In genomic region chr17:2244545-2245525, GRCh38 we compare ENCODE assay signal across 8 cellular contexts. TPM values are rescaled to one million over a fixed set of nuclear protein-coding genes. Genes with fewer than 3 reads are reported as not detected.
DNase-seq lines count a peak whose midpoint lies in the region; ATAC-seq and TF ChIP-seq lines count a peak whose summit lies in the region.

No MANE protein-coding gene starts in this region.

- peaks cover 13% of the 10 kb centered on the region for H3K79me2 ChIP-seq in GM23248 (ENCODE audit: insufficient read depth)

- no peaks in the 10 kb centered on the region for H3K27me3 Mint-ChIP-seq in WTC11 (ENCODE audit: low read depth)
- no peaks in the 10 kb centered on the region for H3K27me3 Mint-ChIP-seq in MCF 10A (ENCODE audit: insufficient read depth, unreplicated experiment)

- H3K9me3 Mint-ChIP-seq in WTC11 = peaks cover 4% of the 10 kb centered on the region; the same call in 1 of the 2 replicates
- no peaks in the 10 kb centered on the region for H3K9me3 Mint-ChIP-seq in MCF 10A (ENCODE audit: unreplicated experiment)

- H3K36me3 Mint-ChIP-seq in WTC11 = peaks cover 17% of the 10 kb centered on the region
- H3K36me3 Mint-ChIP-seq in MCF 10A (ENCODE audit: insufficient read depth, unreplicated experiment) = peaks cover 54% of the 10 kb centered on the region

- DNase-seq in AG20443 (ENCODE audit: low spot score) (peak; percentile 90), GM23248 (peak; percentile 94), NCI-H2196 treated with DMSO at 0.1 percent for 48 hours (lab: John Stamatoyannopoulos, UW; ENCODE audit: unreplicated experiment) (peak; percentile 36), WTC11 (ENCODE audit: low spot score) (peak; percentile 89), MCF 10A (ENCODE audit: unreplicated experiment) (peak; percentile 87), inferior parietal cortex (ENCODE audit: extremely low spot score) (peak; percentile 88)
- DNase-seq in stimulated activated CD4-positive, alpha-beta T cell treated with anti-CD3 and anti-CD28 coated beads, Interleukin-12 subunit alpha, Interleukin-12 subunit beta, amount 100 ng/mL, for 24 hours (ENCODE audit: low read depth in 2 of 2) = peak; percentile 73 to 76

- peaks cover 40% of the 10 kb centered on the region for H3K4me1 ChIP-seq in GM23248 (ENCODE audit: insufficient read depth)

- no peaks in the 10 kb centered on the region for H4K20me1 ChIP-seq in GM23248 (ENCODE audit: insufficient read depth)

- no peaks in the 10 kb centered on the region for H3K36me3 ChIP-seq in GM23248 (ENCODE audit: low read depth)

- H3F3A ChIP-seq in GM23248 (ENCODE audit: insufficient read depth) = peaks cover 53% of the 10 kb centered on the region

- H3K9me2 ChIP-seq in GM23248 (ENCODE audit: insufficient read depth) = no peaks in the 10 kb centered on the region

- no peaks in the 10 kb centered on the region for H3K9me3 ChIP-seq in GM23248 (ENCODE audit: low read depth)

- no peaks in the 10 kb centered on the region for H3K27me3 ChIP-seq in GM23248 (replicated peaks; ENCODE audit: insufficient read depth)

- peak; percentile 94 for TF ChIP-seq CTCF in WTC11 (IDR thresholded peaks at IDR 0.05)
- TF ChIP-seq CTCF in MCF 10A (IDR thresholded peaks at IDR 0.05; ENCODE audit: unreplicated experiment) = peak; percentile 94

- H2AFZ ChIP-seq in GM23248 = no peak overlapping the region

- H3K4me2 ChIP-seq in GM23248 (ENCODE audit: unreplicated experiment) = peak overlapping the region; percentile 68

- no peak overlapping the region for H3K27ac Mint-ChIP-seq in WTC11
- H3K27ac Mint-ChIP-seq in MCF 10A (ENCODE audit: low read depth, unreplicated experiment) = peak overlapping the region; percentile 89

- in situ Hi-C loops in GM23248 (cut with MboI) = loop anchor here (10.0 kb wide), 1 partner anchor 180 kb away; no protein-coding TSS in a partner anchor

- H3K27ac ChIP-seq in GM23248 = peak overlapping the region; percentile 99

- 3 to 7% methylated on average over 7 of the region's 7 CpGs for WGBS in GM23248 (ENCODE audit: low coverage in 1 of 2, low lambda C conversion rate in 2 of 2, missing lambda C conversion rate in 2 of 2), 2 experiments

- H3K4me3 ChIP-seq in GM23248 = peak overlapping the region; percentile 33

- no peak overlapping the region for H3K4me3 Mint-ChIP-seq in WTC11
- no peak overlapping the region for H3K4me3 Mint-ChIP-seq in MCF 10A (ENCODE audit: unreplicated experiment)

- BruUV-seq in MCF 10A (replicated peaks; lab: Mats Ljungman, UMichigan) = no TSS peak

- H3K4me1 Mint-ChIP-seq in WTC11 (no peaks in the 10 kb centered on the region), MCF 10A (ENCODE audit: insufficient read depth, unreplicated experiment) (peaks cover 22% of the 10 kb centered on the region)

- peak overlapping the region; percentile 87 for H3K9ac ChIP-seq in GM23248

- POLR2A ChIA-PET in WTC11 (lab: Charles Lee) = interaction anchor here (0.8 to 1.2 kb wide), 3 partner anchors 49 to 187 kb away, joined by 3 to 5 read pairs (median 4); no protein-coding TSS in a partner anchor
- POLR2A ChIA-PET in MCF 10A (lab: Yijun Ruan, JAX) = interaction anchor here (0.6 to 1.4 kb wide), 13 partner anchors 9 to 198 kb away, joined by 3 to 5 read pairs (median 4); partner anchors contain the start of gene HIC1

- ATAC-seq in WTC11 (peak; percentile 98), GM19351 (IDR thresholded peaks at IDR 0.05; ENCODE audit: unreplicated experiment) (no peak)

- intact Hi-C loops in MCF 10A (cut with micrococcal nuclease) = loop anchor here (1.0 kb wide), 2 partner anchors 191 to 337 kb away; no protein-coding TSS in a partner anchor

- CTCF ChIA-PET in WTC11 (lab: Charles Lee) = interaction anchor here (0.5 to 4.0 kb wide), 80 partner anchors 9 to 528 kb away, joined by 3 to 229 read pairs (median 6); partner anchors contain the start of genes HIC1, OVCA2, SGSM2 and TSR1
- CTCF ChIA-PET in MCF 10A (lab: Yijun Ruan, JAX) = interaction anchor here (0.5 to 4.8 kb wide), 59 partner anchors 8 to 548 kb away, joined by 3 to 61 read pairs (median 5); partner anchors contain the start of genes DPH1 and HIC1

TF ChIP-seq in WTC11, 78 proteins besides CTCF, POLR2A, EP300 and RAD21 (continues in another document):
- no peak for TF ChIP-seq KAT7 (CRISPR knock-in tag; IDR thresholded peaks at IDR 0.05; ENCODE audit: borderline replicate concordance)
- no peak for TF ChIP-seq CBFB (CRISPR knock-in tag; IDR thresholded peaks at IDR 0.05; ENCODE audit: low read depth)
- no peak for TF ChIP-seq JUN (CRISPR knock-in tag; IDR thresholded peaks at IDR 0.05)
- TF ChIP-seq ATF6 (CRISPR knock-in tag; IDR thresholded peaks at IDR 0.05) = no peak
- TF ChIP-seq SP1 (CRISPR knock-in tag; conservative IDR thresholded peaks at IDR 0.05) = no peak
- no peak for TF ChIP-seq IRF2 (CRISPR knock-in tag; IDR thresholded peaks at IDR 0.05; ENCODE audit: borderline replicate concordance, low read depth)
- no peak for TF ChIP-seq NFATC4 (CRISPR knock-in tag; IDR thresholded peaks at IDR 0.05)
- TF ChIP-seq, protein P1, sequence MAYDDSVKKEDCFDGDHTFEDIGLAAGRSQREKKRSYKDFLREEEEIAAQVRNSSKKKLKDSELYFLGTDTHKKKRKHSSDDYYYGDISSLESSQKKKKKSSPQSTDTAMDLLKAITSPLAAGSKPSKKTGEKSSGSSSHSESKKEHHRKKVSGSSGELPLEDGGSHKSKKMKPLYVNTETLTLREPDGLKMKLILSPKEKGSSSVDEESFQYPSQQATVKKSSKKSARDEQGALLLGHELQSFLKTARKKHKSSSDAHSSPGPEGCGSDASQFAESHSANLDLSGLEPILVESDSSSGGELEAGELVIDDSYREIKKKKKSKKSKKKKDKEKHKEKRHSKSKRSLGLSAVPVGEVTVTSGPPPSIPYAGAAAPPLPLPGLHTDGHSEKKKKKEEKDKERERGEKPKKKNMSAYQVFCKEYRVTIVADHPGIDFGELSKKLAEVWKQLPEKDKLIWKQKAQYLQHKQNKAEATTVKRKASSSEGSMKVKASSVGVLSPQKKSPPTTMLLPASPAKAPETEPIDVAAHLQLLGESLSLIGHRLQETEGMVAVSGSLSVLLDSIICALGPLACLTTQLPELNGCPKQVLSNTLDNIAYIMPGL (CRISPR knock-in tag; IDR thresholded peaks at IDR 0.05) = no peak
- TF ChIP-seq ZBTB21 (CRISPR knock-in tag; IDR thresholded peaks at IDR 0.05; ENCODE audit: borderline replicate concordance) = no peak
- TF ChIP-seq PRDM15 (CRISPR knock-in tag; IDR thresholded peaks at IDR 0.05) = no peak
- no peak for TF ChIP-seq GRHL2 (CRISPR knock-in tag; IDR thresholded peaks at IDR 0.05; ENCODE audit: insufficient replicate concordance, severe bottlenecking)

RNA-seq across cellular contexts. Expression of gene SMG6, which starts 58.8 kb away (rescaled TPM):
- total RNA-seq in GM23248 (2014; rRNA removed; shearing (Covaris generic)) = 34.9 and 63.1 TPM in 2 replicates
- polyA plus RNA-seq in GM23248 (2016; fragmentation: Nextera tagmentation; extraction: Ambion mirVana) = 16.8 and 18.7 TPM in 2 replicates
- total RNA-seq in WTC11 (2021) (25.6 to 27.2 TPM (median 25.9 TPM) in 3 replicates), MCF 10A (2022) (17.0 and 23.2 TPM in 2 replicates)

RNA-seq across cellular contexts. Expression of gene SRR, which starts 58.9 kb away (rescaled TPM):
- 24.2 and 26.3 TPM in 2 replicates for total RNA-seq in GM23248 (2014; rRNA removed; shearing (Covaris generic))
- polyA plus RNA-seq in GM23248 (2016; fragmentation: Nextera tagmentation; extraction: Ambion mirVana) = 28.8 and 29.8 TPM in 2 replicates
- total RNA-seq in WTC11 (2021) (4.6 to 6.9 TPM (median 5.1 TPM) in 3 replicates), MCF 10A (2022) (7.7 and 16.6 TPM in 2 replicates)

Comparison
In these comparisons a context has a peak if more than half of its experiments do, and no peak if none do; other contexts are left out.
1. DNase-seq: peak in every context shown above with its lines; median percentile 94 in GM23248; 90 in AG20443; 89 in WTC11; 88 in inferior parietal cortex; 87 in MCF 10A; 74 in stimulated activated CD4-positive, alpha-beta T cell treated with anti-CD3 and anti-CD28 coated beads, Interleukin-12 subunit alpha, Interleukin-12 subunit beta, amount 100 ng/mL, for 24 hours; 36 in NCI-H2196 treated with DMSO at 0.1 percent for 48 hours.